25 cellular contexts compared by ENCODE assay signal in genomic region chr12:84572186-84572585, GRCh38.
"Had no signal": no experiment of that assay in that cellular context is flagged by ENCODE, and none has a peak within 500 bp of the region (broad histone marks: within the 10 kb centered on the region; RNA-seq: fewer than 3 reads in every experiment).

No MANE protein-coding gene starts in this region.

- H3K4me3 ChIP-seq: adrenal gland, esophagus squamous epithelium, gastrocnemius medialis, hepatocyte, right lobe of liver, testis, uterus had no signal

- H3K4me2 ChIP-seq: hepatocyte had no signal

- ATAC-seq: gastrocnemius medialis; natural killer cell; right lobe of liver; stimulated activated naive CD8-positive, alpha-beta T cell treated with anti-CD3 and anti-CD28 coated beads, Interleukin-15, Interleukin-2, amounts not matched to agents 100 U/mL and 50 U/mL, for 24 hours; T-helper 17 cell had no signal

- H2AFZ ChIP-seq: hepatocyte had no signal

- H3K9me3 ChIP-seq: adrenal gland, esophagus squamous epithelium, gastrocnemius medialis, right lobe of liver, testis, uterus had no signal

- H3K27ac ChIP-seq: adrenal gland, epithelial cell of prostate, esophagus squamous epithelium, gastrocnemius medialis, hepatocyte, right lobe of liver, testis, uterus had no signal

- H3K27me3 ChIP-seq: adrenal gland, esophagus squamous epithelium, gastrocnemius medialis, hepatocyte, right lobe of liver, testis, uterus had no signal

- DNase-seq: activated CD4-positive, alpha-beta memory T cell treated with anti-CD3 and anti-CD28 coated beads for 36 hours; activated CD4-positive, alpha-beta T cell treated with anti-CD3 and anti-CD28 coated beads, Interleukin-2, amount 10 ng/mL, durations not matched to agents 24 days and 14 days; activated CD4-positive, CD25-positive, alpha-beta regulatory T cell treated with anti-CD3 and anti-CD28 coated beads, Interleukin-2, amount 50 U/mL, for 72 hours; activated CD8-positive, alpha-beta memory T cell treated with anti-CD3 and anti-CD28 coated beads, Interleukin-2, amount 50 U/mL, for 4 hours; activated effector memory CD4-positive, alpha-beta T cell treated with anti-CD3 and anti-CD28 coated beads, Interleukin-2, amount 50 U/mL, for 16 hours; activated naive CD4-positive, alpha-beta T cell treated with anti-CD3 and anti-CD28 coated beads for 36 hours; activated naive CD8-positive, alpha-beta T cell treated with anti-CD3 and anti-CD28 coated beads for 36 hours; activated T-cell treated with anti-CD3 and anti-CD28 coated beads, Interleukin-2, amount 50 U/mL, for 1 hour; adrenal gland; aorta; caudate nucleus; esophagus squamous epithelium; gastrocnemius medialis; natural killer cell; posterior cingulate gyrus; right lobe of liver; stimulated activated CD4-positive, alpha-beta T cell treated with anti-CD3 and anti-CD28 coated beads, Interleukin-2, amount 100 ng/mL, for 48 hours; stimulated activated naive CD8-positive, alpha-beta T cell treated with anti-CD3 and anti-CD28 coated beads, Interleukin-15, Interleukin-2, amounts not matched to agents 100 U/mL and 50 U/mL, for 24 hours; T-helper 17 cell; T1000; testis; uterus had no signal

- H3K4me1 ChIP-seq: adrenal gland, esophagus squamous epithelium, gastrocnemius medialis, right lobe of liver, testis, uterus had no signal

- H3K79me2 ChIP-seq: hepatocyte had no signal

- FAIRE-seq: kidney had no signal

- H3K36me3 ChIP-seq: adrenal gland, esophagus squamous epithelium, gastrocnemius medialis, right lobe of liver, uterus had no signal
